Comparison of ENCODE assay signal across 9 cellular contexts in genomic region chr12:96456265-96456974, GRCh38. TPM values are rescaled to one million over a fixed set of nuclear protein-coding genes. Genes with fewer than 3 reads are reported as not detected.
A peak's percentile ranks its signal among the peaks of the same experiment; 100 is the strongest.
DNase-seq lines count a peak whose midpoint lies in the region; ATAC-seq, FAIRE-seq and TF ChIP-seq lines count a peak whose summit lies in the region.
"Had no signal": no experiment of that assay in that cellular context is flagged by ENCODE, and none has a peak within 500 bp of the region (broad histone marks: within the 10 kb centered on the region; RNA-seq: fewer than 3 reads in every experiment).

No MANE protein-coding gene starts in this region.

- no peak overlapping the region for H3K4me3 Mint-ChIP-seq in endothelial cell (ENCODE audit: unreplicated experiment)

- no peaks in the 10 kb centered on the region for H3K36me3 Mint-ChIP-seq in endothelial cell (ENCODE audit: low read depth, unreplicated experiment)

- TF ChIP-seq POLR2A in breast epithelium (IDR thresholded peaks at IDR 0.05), result no peak

- intact Hi-C loops in breast epithelium (cut with DNase I; ENCODE audit: low total_unique reads), result no loop called here

- no peaks in the 10 kb centered on the region for H3K4me1 ChIP-seq in breast epithelium

- H3K36me3 ChIP-seq in breast epithelium, result no peaks in the 10 kb centered on the region

- no peak for FAIRE-seq in RCC 7860 (lab: Jason Lieb, UNC)

- no peak overlapping the region for H3K4me3 ChIP-seq in breast epithelium

- peaks cover 8% of the 10 kb centered on the region for H3K4me1 Mint-ChIP-seq in endothelial cell (ENCODE audit: unreplicated experiment)

- H3K27me3 ChIP-seq in breast epithelium, result no peaks in the 10 kb centered on the region

- ATAC-seq in GM18517 (IDR thresholded peaks at IDR 0.05; ENCODE audit: unreplicated experiment), result peak; percentile 93
- ATAC-seq in GM21717 (IDR thresholded peaks at IDR 0.05; ENCODE audit: unreplicated experiment), result peak; percentile 94
- ATAC-seq in HG03378 (IDR thresholded peaks at IDR 0.05; ENCODE audit: unreplicated experiment), result peak; percentile 95

- TF ChIP-seq CTCF in endothelial cell (IDR thresholded peaks at IDR 0.05; ENCODE audit: unreplicated experiment), result no peak
- TF ChIP-seq CTCF in breast epithelium (IDR thresholded peaks at IDR 0.05), result no peak

- H3K27ac ChIP-seq in breast epithelium, result no peak overlapping the region

- H3K27ac Mint-ChIP-seq in endothelial cell (ENCODE audit: unreplicated experiment), result peak overlapping the region; percentile 44

- H3K9me3 ChIP-seq in breast epithelium, result no peaks in the 10 kb centered on the region

- peaks cover 6% of the 10 kb centered on the region for H3K27me3 Mint-ChIP-seq in endothelial cell (ENCODE audit: unreplicated experiment)

- DNase-seq in endothelial cell (ENCODE audit: low spot score), result no peak
- DNase-seq in RCC 7860 (ENCODE audit: low spot score), result no peak
- DNase-seq in nucleus accumbens (lab: John Stamatoyannopoulos, UW), result no peak
- no peak for DNase-seq in breast epithelium (ENCODE audit: low spot score in 2 of 2)
- DNase-seq in NCI-H748 (lab: John Stamatoyannopoulos, UW; ENCODE audit: unreplicated experiment), result no peak
- DNase-seq: activated T-cell treated with anti-CD3 and anti-CD28 coated beads, Interleukin-2, amount 50 U/mL, for 1 hour had no signal

- no peaks in the 10 kb centered on the region for H3K9me3 Mint-ChIP-seq in endothelial cell (ENCODE audit: unreplicated experiment)

RNA-seq across cellular contexts. Expression of gene CFAP54, which starts 33.0 kb away (rescaled TPM):
- total RNA-seq in endothelial cell (ENCODE audit: unreplicated experiment) (2.5 TPM), breast epithelium (1 to 10 TPM in 2 of 3 donors, under 1 TPM in 1; 0.48 to 7.3 (median 2.9) TPM)

RNA-seq across cellular contexts. Expression of gene CDK17, which starts 56.2 kb away (rescaled TPM):
- total RNA-seq in endothelial cell (ENCODE audit: unreplicated experiment) (112 TPM), breast epithelium (100 to 1,000 TPM in 1 of 3 donors, 10 to 100 TPM in 2; 47.7 to 113 (median 81.0) TPM)
